ENCODE assay signal across 9 cellular contexts in the genomic region with DNA sequence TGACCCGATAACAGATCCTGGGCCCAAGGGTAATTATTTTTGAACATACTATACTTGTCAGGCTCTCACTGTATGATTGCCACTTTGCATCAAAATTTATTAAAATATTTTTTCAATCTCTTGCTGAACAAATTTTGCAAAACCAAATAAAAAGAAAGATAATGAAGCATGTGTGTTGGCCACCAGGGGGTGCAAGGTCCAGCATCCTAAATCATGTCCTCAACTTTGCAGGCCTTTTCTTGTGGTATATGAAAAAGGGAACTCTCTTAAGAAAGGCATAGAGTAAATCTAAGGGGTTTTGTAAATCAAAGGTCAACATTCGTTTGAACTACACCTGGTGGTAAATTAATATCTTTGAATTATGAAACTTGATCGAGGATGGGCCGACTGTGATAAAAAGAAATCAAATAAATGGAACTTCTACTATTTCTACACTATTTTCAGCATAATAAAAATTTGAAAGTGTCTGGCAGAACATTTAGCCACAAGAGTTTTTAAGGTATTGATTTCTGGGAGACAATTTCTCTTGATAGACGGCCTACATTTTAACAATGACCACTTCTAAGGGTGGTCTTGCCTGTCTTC.
DNase-seq lines count a peak whose midpoint lies in the region; ATAC-seq and TF ChIP-seq lines count a peak whose summit lies in the region.
"Had no signal": no experiment of that assay in that cellular context is flagged by ENCODE, and none has a peak within 500 bp of the region (broad histone marks: within the 10 kb centered on the region; RNA-seq: fewer than 3 reads in every experiment).

No MANE protein-coding gene starts in this region.

- H3F3A ChIP-seq in DOHH2 (ENCODE audit: control insufficient read depth, insufficient read depth) = no peaks in the 10 kb centered on the region

- no peak overlapping the region for H3K4me3 Mint-ChIP-seq in CD4-positive, alpha-beta memory T cell
- H3K4me3 Mint-ChIP-seq: IgD-negative memory B cell had no signal

- H3K9me3 ChIP-seq in DOHH2 (ENCODE audit: control insufficient read depth, insufficient read depth, low read length) (no peaks in the 10 kb centered on the region), adipocyte (ENCODE audit: control insufficient read depth, low read length) (no peaks in the 10 kb centered on the region)
- no peaks in the 10 kb centered on the region for H3K9me3 ChIP-seq in CD4-positive, alpha-beta memory T cell (ENCODE audit: control insufficient read depth in 1 of 2, low read length in 2 of 2)

- H3K9ac ChIP-seq in adipocyte (ENCODE audit: low read length) = no peak overlapping the region

- CTCF ChIA-PET in CD4-positive, alpha-beta memory T cell (lab: Charles Lee; ENCODE audit: partially characterized antibody) = no interaction called here

- H3K9me3 Mint-ChIP-seq in CD4-positive, alpha-beta memory T cell = peaks cover 0 to 6% (median 3%) of the 10 kb centered on the region in 8 donors

- TF ChIP-seq CTCF in DOHH2 (IDR thresholded peaks at IDR 0.05; ENCODE audit: low read depth, low read length, poor library complexity, severe bottlenecking) (peak; percentile 57), omental fat pad (IDR thresholded peaks at IDR 0.05) (no peak)

- H3K4me1 Mint-ChIP-seq in CD4-positive, alpha-beta memory T cell = no peaks in the 10 kb centered on the region
- H3K4me1 Mint-ChIP-seq: IgD-negative memory B cell had no signal

- H3K27me3 ChIP-seq in DOHH2 (ENCODE audit: control insufficient read depth, low read length) (no peaks in the 10 kb centered on the region), adipocyte (replicated peaks; ENCODE audit: control insufficient read depth, insufficient read depth, low read length) (no peaks in the 10 kb centered on the region)
- H3K27me3 ChIP-seq in CD4-positive, alpha-beta memory T cell (ENCODE audit: insufficient read depth, low read length) = no peaks in the 10 kb centered on the region

- H3K4me1 ChIP-seq in DOHH2 (ENCODE audit: control insufficient read depth, low read length) (no peaks in the 10 kb centered on the region), adipocyte (ENCODE audit: control insufficient read depth, insufficient read depth, low read length) (peaks cover 10% of the 10 kb centered on the region)
- no peaks in the 10 kb centered on the region for H3K4me1 ChIP-seq in CD4-positive, alpha-beta memory T cell (ENCODE audit: insufficient read depth, low read length)

- POLR2A ChIA-PET in CD4-positive, alpha-beta memory T cell (lab: Charles Lee; ENCODE audit: partially characterized antibody) = no interaction called here

- no peak for ATAC-seq in omental fat pad (ENCODE audit: low FRiP score)
- no peak for ATAC-seq in GM21529 (IDR thresholded peaks at IDR 0.05; ENCODE audit: unreplicated experiment)

- intact Hi-C loops in CD4-positive, alpha-beta memory T cell (cut with micrococcal nuclease) = no loop called here

- no peaks in the 10 kb centered on the region for H3K79me2 ChIP-seq in DOHH2 (ENCODE audit: control insufficient read depth, low read length)

- H3K27ac ChIP-seq in DOHH2 (ENCODE audit: low read depth, low read length) = no peak overlapping the region
- no peak overlapping the region for H3K27ac ChIP-seq in CD4-positive, alpha-beta memory T cell (ENCODE audit: low read depth, low read length)

- no peaks in the 10 kb centered on the region for H3K9me2 ChIP-seq in DOHH2 (replicated peaks; ENCODE audit: control insufficient read depth, low read length)

- H3K4me3 ChIP-seq in DOHH2 (ENCODE audit: low read length) = no peak overlapping the region
- no peak overlapping the region for H3K4me3 ChIP-seq in adipocyte (ENCODE audit: low read length)
- H3K4me3 ChIP-seq in CD4-positive, alpha-beta memory T cell (ENCODE audit: low read length in 2 of 2) = no peak overlapping the region

- H3K4me2 ChIP-seq in DOHH2 (ENCODE audit: low read length) = no peak overlapping the region

- no peak overlapping the region for H3K27ac Mint-ChIP-seq in CD4-positive, alpha-beta memory T cell

- H3K36me3 ChIP-seq in DOHH2 (ENCODE audit: control insufficient read depth, low read length) (no peaks in the 10 kb centered on the region), adipocyte (ENCODE audit: control insufficient read depth, insufficient read depth, low read length, severe bottlenecking) (no peaks in the 10 kb centered on the region)
- no peaks in the 10 kb centered on the region for H3K36me3 ChIP-seq in CD4-positive, alpha-beta memory T cell (ENCODE audit: insufficient read depth, low read length)

- DNase-seq in LHCN-M2 (ENCODE audit: low read depth) (peak; percentile 9), adipocyte (ENCODE audit: low read depth) (peak; percentile 71), kidney tubule cell (ENCODE audit: low spot score) (peak; percentile 43), omental fat pad (ENCODE audit: low spot score) (no peak)
- DNase-seq in activated naive CD4-positive, alpha-beta T cell treated with anti-CD3 and anti-CD28 coated beads, Interleukin-2, amount 50 U/mL, for 16 hours = no peak
- DNase-seq in CD4-positive, alpha-beta memory T cell = no peak

- H4K20me1 ChIP-seq in DOHH2 (ENCODE audit: control insufficient read depth, insufficient read depth, low read depth, low read length) = no peaks in the 10 kb centered on the region

- H3K36me3 Mint-ChIP-seq in CD4-positive, alpha-beta memory T cell = no peaks in the 10 kb centered on the region
- H3K36me3 Mint-ChIP-seq: IgD-negative memory B cell had no signal

- H3K27me3 Mint-ChIP-seq in CD4-positive, alpha-beta memory T cell = no peaks in the 10 kb centered on the region
- H3K27me3 Mint-ChIP-seq: IgD-negative memory B cell had no signal

Comparison
In these comparisons a context has a peak if more than half of its experiments do, and no peak if none do; other contexts are left out.
1. DNase-seq: peak in LHCN-M2 (single experiment), adipocyte (single experiment) and kidney tubule cell (single experiment); none in activated naive CD4-positive, alpha-beta T cell treated with anti-CD3 and anti-CD28 coated beads, Interleukin-2, amount 50 U/mL, for 16 hours (single experiment), omental fat pad (single experiment) and CD4-positive, alpha-beta memory T cell (0 of 5).